In genomic region chrX:153423652-153424051, GRCh38 we compare ENCODE assay signal across 36 cellular contexts. TPM values are rescaled to one million over a fixed set of nuclear protein-coding genes. Genes with fewer than 3 reads are reported as not detected.
DNase-seq lines count a peak whose midpoint lies in the region; ATAC-seq, FAIRE-seq and TF ChIP-seq lines count a peak whose summit lies in the region.
"Had no signal": no experiment of that assay in that cellular context is flagged by ENCODE, and none has a peak within 500 bp of the region (broad histone marks: within the 10 kb centered on the region; RNA-seq: fewer than 3 reads in every experiment).

No MANE protein-coding gene starts in this region.

- H3K9me3 Mint-ChIP-seq in activated naive CD8-positive, alpha-beta T cell treated with anti-CD3 and anti-CD28 coated beads for 36 hours = no peaks in the 10 kb centered on the region
- H3K9me3 Mint-ChIP-seq: stimulated activated effector memory CD8-positive, alpha-beta T cell treated with anti-CD3 and anti-CD28 coated beads, Interleukin-12 subunit alpha, Interleukin-12 subunit beta, amount 100 ng/mL, for 72 hours had no signal

- H3K27ac Mint-ChIP-seq in activated naive CD8-positive, alpha-beta T cell treated with anti-CD3 and anti-CD28 coated beads for 36 hours = no peak overlapping the region
- H3K27ac Mint-ChIP-seq: activated B cell treated with CpG ODN at 0.5 μM for 24 hours; brain; immature natural killer cell; progenitor cell of endocrine pancreas; stimulated activated effector memory CD8-positive, alpha-beta T cell treated with anti-CD3 and anti-CD28 coated beads, Interleukin-12 subunit alpha, Interleukin-12 subunit beta, amount 100 ng/mL, for 72 hours; T-cell had no signal

- ATAC-seq in left ventricle myocardium superior (peak; percentile 51), HG02610 (IDR thresholded peaks at IDR 0.05; ENCODE audit: unreplicated experiment) (no peak), pancreas (no peak)
- ATAC-seq: activated T-cell treated with anti-CD3 and anti-CD28 coated beads, Interleukin-2, amount 50 U/mL, for 4 hours; stimulated activated effector memory CD8-positive, alpha-beta T cell treated with anti-CD3 and anti-CD28 coated beads, Interleukin-12 subunit alpha, Interleukin-12 subunit beta, amount 100 ng/mL, for 72 hours; T-cell had no signal

- no peaks in the 10 kb centered on the region for H3K36me3 ChIP-seq in adrenal gland (replicated peaks in 1 of 2)
- no peaks in the 10 kb centered on the region for H3K36me3 ChIP-seq in parathyroid adenoma (ENCODE audit: control insufficient read depth, insufficient read depth, low read length)
- H3K36me3 ChIP-seq in pancreas = no peaks in the 10 kb centered on the region
- H3K36me3 ChIP-seq: Peyer's patch had no signal

- H3K4me1 ChIP-seq in adrenal gland (replicated peaks in 1 of 2) (no peaks in the 10 kb centered on the region), parathyroid adenoma (peaks cover 4% of the 10 kb centered on the region), pancreas (no peaks in the 10 kb centered on the region)
- H3K4me1 ChIP-seq: Peyer's patch, upper lobe of left lung had no signal

- no peak overlapping the region for H3K9ac ChIP-seq in parathyroid adenoma

- H3K27ac ChIP-seq in adrenal gland (no peak overlapping the region), parathyroid adenoma (no peak overlapping the region), pancreas (no peak overlapping the region)
- H3K27ac ChIP-seq: C4-2B, dorsolateral prefrontal cortex, Peyer's patch, upper lobe of left lung had no signal

- H3K79me2 ChIP-seq in parathyroid adenoma = no peaks in the 10 kb centered on the region

- 69 to 85% (median 77%) methylated on average over 5 to 8 of the region's 8 CpGs for WGBS in adrenal gland, 4 donors
- 74 to 84% methylated on average over 8 of the region's 8 CpGs for WGBS in pancreas, 2 donors

- TF ChIP-seq CTCF in adrenal gland (IDR thresholded peaks at IDR 0.05) (no peak), parathyroid adenoma (IDR thresholded peaks at IDR 0.05) (no peak), pancreas (IDR thresholded peaks at IDR 0.05) (no peak)

- FAIRE-seq in pancreas (lab: Jason Lieb, UNC) = no peak

- H3K27me3 ChIP-seq in adrenal gland (no peaks in the 10 kb centered on the region), parathyroid adenoma (ENCODE audit: control insufficient read depth, insufficient read depth, low read length) (no peaks in the 10 kb centered on the region), pancreas (peaks cover 0 to 4% (median 0%) of the 10 kb centered on the region in 4 donors)
- H3K27me3 ChIP-seq: Peyer's patch, upper lobe of left lung had no signal

- no peak for TF ChIP-seq POLR2A in adrenal gland (IDR thresholded peaks at IDR 0.05)

- no peaks in the 10 kb centered on the region for H3K36me3 Mint-ChIP-seq in activated naive CD8-positive, alpha-beta T cell treated with anti-CD3 and anti-CD28 coated beads for 36 hours
- H3K36me3 Mint-ChIP-seq: brain; stimulated activated effector memory CD8-positive, alpha-beta T cell treated with anti-CD3 and anti-CD28 coated beads, Interleukin-12 subunit alpha, Interleukin-12 subunit beta, amount 100 ng/mL, for 72 hours; T-cell had no signal

- H3K9me3 ChIP-seq in adrenal gland (replicated peaks in 1 of 3) (no peaks in the 10 kb centered on the region), parathyroid adenoma (ENCODE audit: control insufficient read depth, low read length) (no peaks in the 10 kb centered on the region), pancreas (no peaks in the 10 kb centered on the region)
- H3K9me3 ChIP-seq: Peyer's patch, upper lobe of left lung had no signal

- peak overlapping the region; percentile 12 for H3K4me2 ChIP-seq in parathyroid adenoma (ENCODE audit: low read length)

- H2AFZ ChIP-seq in parathyroid adenoma = no peak overlapping the region

- H3K4me1 Mint-ChIP-seq in activated naive CD8-positive, alpha-beta T cell treated with anti-CD3 and anti-CD28 coated beads for 36 hours = no peaks in the 10 kb centered on the region
- H3K4me1 Mint-ChIP-seq: activated B cell treated with CpG ODN at 0.5 μM for 24 hours; brain; immature natural killer cell; stimulated activated effector memory CD8-positive, alpha-beta T cell treated with anti-CD3 and anti-CD28 coated beads, Interleukin-12 subunit alpha, Interleukin-12 subunit beta, amount 100 ng/mL, for 72 hours; T-cell had no signal

- no peaks in the 10 kb centered on the region for H3K27me3 Mint-ChIP-seq in activated naive CD8-positive, alpha-beta T cell treated with anti-CD3 and anti-CD28 coated beads for 36 hours
- H3K27me3 Mint-ChIP-seq: activated B cell treated with CpG ODN at 0.5 μM for 24 hours, brain, progenitor cell of endocrine pancreas, T-cell had no signal

- intact Hi-C loops in adrenal gland (cut with DNase I) (no loop called here), left ventricle myocardium superior (cut with micrococcal nuclease) (no loop called here), pancreas (cut with DNase I) (no loop called here)

- no peak overlapping the region for H3K4me3 ChIP-seq in adrenal gland
- H3K4me3 ChIP-seq in parathyroid adenoma (ENCODE audit: low read depth, low read length) = no peak overlapping the region
- H3K4me3 ChIP-seq in pancreas = no peak overlapping the region
- H3K4me3 ChIP-seq: dorsolateral prefrontal cortex, Peyer's patch, upper lobe of left lung had no signal

- DNase-seq in RPMI8226 (peak; percentile 11), adrenal gland (peak in 5 of 7 donors; percentile 43 to 65 (median 57)), left ventricle myocardium superior (peak; percentile 65), pancreas (no peak)
- DNase-seq in activated naive CD8-positive, alpha-beta T cell treated with anti-CD3 and anti-CD28 coated beads for 36 hours = no peak
- DNase-seq: activated B cell treated with CpG ODN at 0.5 μM for 24 hours; activated CD4-positive, alpha-beta T cell treated with anti-CD3 and anti-CD28 coated beads, Interleukin-2, amount 50 U/mL, for 1 hour; activated gamma-delta T cell; activated T-cell treated with anti-CD3 and anti-CD28 coated beads, Interleukin-2, amount 50 U/mL, for 4 hours; cerebellar nuclear complex; DMS79 treated with DMSO at 0.1 percent for 48 hours; GDM1; H7; immature natural killer cell; KG1; left cardiac atrium; MM.1S; NCI-H1436 treated with DMSO at 0.1 percent for 48 hours; NCI-H2107; NCI-H748 treated with DMSO at 0.1 percent for 48 hours; stimulated activated CD4-positive, alpha-beta T cell treated with anti-CD3 and anti-CD28 coated beads, Interleukin-4, amount 100 ng/mL, for 4 hours; T-cell had no signal

- H3K4me3 Mint-ChIP-seq in activated naive CD8-positive, alpha-beta T cell treated with anti-CD3 and anti-CD28 coated beads for 36 hours = no peak overlapping the region
- H3K4me3 Mint-ChIP-seq: activated B cell treated with CpG ODN at 0.5 μM for 24 hours; activated T-cell treated with anti-CD3 and anti-CD28 coated beads, Interleukin-2, amount 50 U/mL, for 4 hours; brain; immature natural killer cell; stimulated activated effector memory CD8-positive, alpha-beta T cell treated with anti-CD3 and anti-CD28 coated beads, Interleukin-12 subunit alpha, Interleukin-12 subunit beta, amount 100 ng/mL, for 72 hours; T-cell had no signal

RNA-seq across cellular contexts. Expression of gene ZFP92, which starts 12.4 kb away (rescaled TPM):
- total RNA-seq in adrenal gland = 1 to 10 TPM; 2.6 to 7.5 (median 4.3) TPM
- 1 to 10 TPM in 1 of 3 donors, under 1 TPM in 2; 0.71 to 4.2 (median 0.97) TPM for polyA plus RNA-seq in adrenal gland
- 0.57 TPM for total RNA-seq in left ventricle myocardium superior
- 1 to 10 TPM; 1.3 to 1.5 TPM for total RNA-seq in activated naive CD8-positive, alpha-beta T cell treated with anti-CD3 and anti-CD28 coated beads for 36 hours
- total RNA-seq in pancreas = under 1 TPM; 0.28 to 1.00 (median 0.42) TPM
- polyA plus RNA-seq in pancreas = under 1 TPM; 0.34 to 0.45 TPM
- total RNA-seq: H7 had no signal

RNA-seq across cellular contexts. Expression of gene TREX2, which starts 22.2 kb away (rescaled TPM):
- total RNA-seq in adrenal gland = 1 to 10 TPM in 3 of 8 donors, under 1 TPM in 4, not detected in 1; 0.28 to 4.3 (median 0.65) TPM
- polyA plus RNA-seq in adrenal gland = 1 to 10 TPM in 2 of 3 donors, not detected in 1; 1.7 to 1.8 TPM
- total RNA-seq in left ventricle myocardium superior = 0.25 TPM
- 1 to 10 TPM; 1.8 to 2.1 TPM for total RNA-seq in activated naive CD8-positive, alpha-beta T cell treated with anti-CD3 and anti-CD28 coated beads for 36 hours
- total RNA-seq in pancreas = under 1 TPM in 5 of 6 donors, not detected in 1; 0.19 to 0.59 (median 0.37) TPM
- polyA plus RNA-seq in pancreas = under 1 TPM; 0.89 to 0.91 TPM
- polyA plus RNA-seq: fibroblast of lung had no signal

RNA-seq across cellular contexts. Expression of gene PNMA6E, which starts 22.5 kb away (rescaled TPM):
- total RNA-seq in adrenal gland (under 1 TPM in 5 of 8 donors, not detected in 3; 0.07 to 0.27 (median 0.13) TPM), left ventricle myocardium superior (not detected), pancreas (not detected)
- polyA plus RNA-seq in adrenal gland (under 1 TPM in 2 of 3 donors, not detected in 1; 0.16 to 0.20 TPM), pancreas (not detected)
- not detected for total RNA-seq in activated naive CD8-positive, alpha-beta T cell treated with anti-CD3 and anti-CD28 coated beads for 36 hours
- total RNA-seq: activated B cell treated with CpG ODN at 0.5 μM for 24 hours; activated T-cell treated with anti-CD3 and anti-CD28 coated beads, Interleukin-2, amount 50 U/mL, for 4 hours; fibroblast of lung; glomerular endothelial cell; H7; left cardiac atrium; mesenteric fat pad; Peyer's patch; progenitor cell of endocrine pancreas; subcutaneous adipose tissue; T-cell had no signal
- polyA plus RNA-seq: adipose tissue, fibroblast of lung, immature natural killer cell had no signal

RNA-seq across cellular contexts. Expression of gene HAUS7, which starts 46.7 kb away (rescaled TPM):
- total RNA-seq in adrenal gland (10 to 100 TPM; 13.0 to 46.3 (median 17.4) TPM), left ventricle myocardium superior (16.2 TPM), pancreas (10 to 100 TPM in 1 of 6 donors, 1 to 10 TPM in 5; 4.9 to 12.0 (median 8.7) TPM)
- polyA plus RNA-seq in adrenal gland (100 to 1,000 TPM in 1 of 3 donors, 10 to 100 TPM in 1, 1 to 10 TPM in 1; 7.3 to 111 (median 59.1) TPM), pancreas (10 to 100 TPM; 37.6 to 44.1 TPM)
- total RNA-seq in activated naive CD8-positive, alpha-beta T cell treated with anti-CD3 and anti-CD28 coated beads for 36 hours = 10 to 100 TPM; 66.4 to 67.2 TPM

Comparison
In these comparisons a context has a peak if more than half of its experiments do, and no peak if none do; other contexts are left out.
1. DNase-seq: peak in RPMI8226 (single experiment), adrenal gland (5 of 7) and left ventricle myocardium superior (single experiment); none in activated naive CD8-positive, alpha-beta T cell treated with anti-CD3 and anti-CD28 coated beads for 36 hours (single experiment) and pancreas (0 of 6).